1 cellular context compared by ENCODE assay signal in genomic region chr13:102394158-102395053, GRCh38.
TF ChIP-seq lines count a peak whose summit lies in the region.

No MANE protein-coding gene starts in this region.

TF ChIP-seq in HepG2, 621 proteins besides CTCF, POLR2A, EP300 and RAD21 (continued from another document and continues in another):
- 0 out of 2 replicates have a peak, but pooled peaks have one; percentile 15 for TF ChIP-seq TFDP2 (CRISPR knock-in tag; IDR thresholded peaks at IDR 0.05)
- no peak for TF ChIP-seq BORCS8-MEF2B (CRISPR knock-in tag; IDR thresholded peaks at IDR 0.05)
- TF ChIP-seq AKAP8 (CRISPR knock-in tag; IDR thresholded peaks at IDR 0.05): no peak
- TF ChIP-seq PCBP1 (IDR thresholded peaks at IDR 0.05; ENCODE audit: borderline replicate concordance, low read depth, low read length): no peak
- no peak for TF ChIP-seq ZFP37 (CRISPR knock-in tag; IDR thresholded peaks at IDR 0.05; ENCODE audit: borderline replicate concordance)
- TF ChIP-seq, protein P1, sequence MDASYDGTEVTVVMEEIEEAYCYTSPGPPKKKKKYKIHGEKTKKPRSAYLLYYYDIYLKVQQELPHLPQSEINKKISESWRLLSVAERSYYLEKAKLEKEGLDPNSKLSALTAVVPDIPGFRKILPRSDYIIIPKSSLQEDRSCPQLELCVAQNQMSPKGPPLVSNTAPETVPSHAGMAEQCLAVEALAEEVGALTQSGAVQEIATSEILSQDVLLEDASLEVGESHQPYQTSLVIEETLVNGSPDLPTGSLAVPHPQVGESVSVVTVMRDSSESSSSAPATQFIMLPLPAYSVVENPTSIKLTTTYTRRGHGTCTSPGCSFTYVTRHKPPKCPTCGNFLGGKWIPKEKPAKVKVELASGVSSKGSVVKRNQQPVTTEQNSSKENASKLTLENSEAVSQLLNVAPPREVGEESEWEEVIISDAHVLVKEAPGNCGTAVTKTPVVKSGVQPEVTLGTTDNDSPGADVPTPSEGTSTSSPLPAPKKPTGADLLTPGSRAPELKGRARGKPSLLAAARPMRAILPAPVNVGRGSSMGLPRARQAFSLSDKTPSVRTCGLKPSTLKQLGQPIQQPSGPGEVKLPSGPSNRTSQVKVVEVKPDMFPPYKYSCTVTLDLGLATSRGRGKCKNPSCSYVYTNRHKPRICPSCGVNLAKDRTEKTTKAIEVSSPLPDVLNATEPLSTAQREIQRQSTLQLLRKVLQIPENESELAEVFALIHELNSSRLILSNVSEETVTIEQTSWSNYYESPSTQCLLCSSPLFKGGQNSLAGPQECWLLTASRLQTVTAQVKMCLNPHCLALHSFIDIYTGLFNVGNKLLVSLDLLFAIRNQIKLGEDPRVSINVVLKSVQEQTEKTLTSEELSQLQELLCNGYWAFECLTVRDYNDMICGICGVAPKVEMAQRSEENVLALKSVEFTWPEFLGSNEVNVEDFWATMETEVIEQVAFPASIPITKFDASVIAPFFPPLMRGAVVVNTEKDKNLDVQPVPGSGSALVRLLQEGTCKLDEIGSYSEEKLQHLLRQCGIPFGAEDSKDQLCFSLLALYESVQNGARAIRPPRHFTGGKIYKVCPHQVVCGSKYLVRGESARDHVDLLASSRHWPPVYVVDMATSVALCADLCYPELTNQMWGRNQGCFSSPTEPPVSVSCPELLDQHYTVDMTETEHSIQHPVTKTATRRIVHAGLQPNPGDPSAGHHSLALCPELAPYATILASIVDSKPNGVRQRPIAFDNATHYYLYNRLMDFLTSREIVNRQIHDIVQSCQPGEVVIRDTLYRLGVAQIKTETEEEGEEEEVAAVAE (CRISPR knock-in tag; IDR thresholded peaks at IDR 0.05; ENCODE audit: borderline replicate concordance): no peak
- TF ChIP-seq TOE1 (CRISPR knock-in tag; IDR thresholded peaks at IDR 0.05): no peak
- no peak for TF ChIP-seq SNAPC4 (CRISPR knock-in tag; IDR thresholded peaks at IDR 0.05)
- TF ChIP-seq ZNF543 (CRISPR knock-in tag; IDR thresholded peaks at IDR 0.05): no peak
- no peak for TF ChIP-seq KLF11 (CRISPR knock-in tag; IDR thresholded peaks at IDR 0.05)
- no peak for TF ChIP-seq MED8 (CRISPR knock-in tag; IDR thresholded peaks at IDR 0.05; ENCODE audit: insufficient replicate concordance)
- TF ChIP-seq, protein P2, sequence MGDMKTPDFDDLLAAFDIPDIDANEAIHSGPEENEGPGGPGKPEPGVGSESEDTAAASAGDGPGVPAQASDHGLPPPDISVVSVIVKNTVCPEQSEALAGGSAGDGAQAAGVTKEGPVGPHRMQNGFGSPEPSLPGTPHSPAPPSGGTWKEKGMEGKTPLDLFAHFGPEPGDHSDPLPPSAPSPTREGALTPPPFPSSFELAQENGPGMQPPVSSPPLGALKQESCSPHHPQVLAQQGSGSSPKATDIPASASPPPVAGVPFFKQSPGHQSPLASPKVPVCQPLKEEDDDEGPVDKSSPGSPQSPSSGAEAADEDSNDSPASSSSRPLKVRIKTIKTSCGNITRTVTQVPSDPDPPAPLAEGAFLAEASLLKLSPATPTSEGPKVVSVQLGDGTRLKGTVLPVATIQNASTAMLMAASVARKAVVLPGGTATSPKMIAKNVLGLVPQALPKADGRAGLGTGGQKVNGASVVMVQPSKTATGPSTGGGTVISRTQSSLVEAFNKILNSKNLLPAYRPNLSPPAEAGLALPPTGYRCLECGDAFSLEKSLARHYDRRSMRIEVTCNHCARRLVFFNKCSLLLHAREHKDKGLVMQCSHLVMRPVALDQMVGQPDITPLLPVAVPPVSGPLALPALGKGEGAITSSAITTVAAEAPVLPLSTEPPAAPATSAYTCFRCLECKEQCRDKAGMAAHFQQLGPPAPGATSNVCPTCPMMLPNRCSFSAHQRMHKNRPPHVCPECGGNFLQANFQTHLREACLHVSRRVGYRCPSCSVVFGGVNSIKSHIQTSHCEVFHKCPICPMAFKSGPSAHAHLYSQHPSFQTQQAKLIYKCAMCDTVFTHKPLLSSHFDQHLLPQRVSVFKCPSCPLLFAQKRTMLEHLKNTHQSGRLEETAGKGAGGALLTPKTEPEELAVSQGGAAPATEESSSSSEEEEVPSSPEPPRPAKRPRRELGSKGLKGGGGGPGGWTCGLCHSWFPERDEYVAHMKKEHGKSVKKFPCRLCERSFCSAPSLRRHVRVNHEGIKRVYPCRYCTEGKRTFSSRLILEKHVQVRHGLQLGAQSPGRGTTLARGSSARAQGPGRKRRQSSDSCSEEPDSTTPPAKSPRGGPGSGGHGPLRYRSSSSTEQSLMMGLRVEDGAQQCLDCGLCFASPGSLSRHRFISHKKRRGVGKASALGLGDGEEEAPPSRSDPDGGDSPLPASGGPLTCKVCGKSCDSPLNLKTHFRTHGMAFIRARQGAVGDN (CRISPR knock-in tag; IDR thresholded peaks at IDR 0.05): peak; percentile 28; the same call in 1 of the 2 replicates
- peak; percentile 48 for TF ChIP-seq RFX1 (IDR thresholded peaks at IDR 0.05)
- no peak for TF ChIP-seq MED13 (CRISPR knock-in tag; IDR thresholded peaks at IDR 0.05)
- TF ChIP-seq ZMAT3 (CRISPR knock-in tag; conservative IDR thresholded peaks at IDR 0.05): no peak
- TF ChIP-seq JUN (CRISPR knock-in tag; IDR thresholded peaks at IDR 0.05): no peak
- TF ChIP-seq RFX3 (CRISPR knock-in tag; IDR thresholded peaks at IDR 0.05): peak; percentile 57
- TF ChIP-seq ZNF562 (CRISPR knock-in tag; IDR thresholded peaks at IDR 0.05; ENCODE audit: borderline replicate concordance): no peak
- TF ChIP-seq ZNF766 (CRISPR knock-in tag; IDR thresholded peaks at IDR 0.05; ENCODE audit: borderline replicate concordance): no peak
- no peak for TF ChIP-seq ZNF12 (CRISPR knock-in tag; IDR thresholded peaks at IDR 0.05)
- no peak for TF ChIP-seq MIXL1 (CRISPR knock-in tag; IDR thresholded peaks at IDR 0.05)
- TF ChIP-seq, protein P3, sequence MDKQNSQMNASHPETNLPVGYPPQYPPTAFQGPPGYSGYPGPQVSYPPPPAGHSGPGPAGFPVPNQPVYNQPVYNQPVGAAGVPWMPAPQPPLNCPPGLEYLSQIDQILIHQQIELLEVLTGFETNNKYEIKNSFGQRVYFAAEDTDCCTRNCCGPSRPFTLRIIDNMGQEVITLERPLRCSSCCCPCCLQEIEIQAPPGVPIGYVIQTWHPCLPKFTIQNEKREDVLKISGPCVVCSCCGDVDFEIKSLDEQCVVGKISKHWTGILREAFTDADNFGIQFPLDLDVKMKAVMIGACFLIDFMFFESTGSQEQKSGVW (CRISPR knock-in tag; IDR thresholded peaks at IDR 0.05; ENCODE audit: borderline replicate concordance): no peak
- peak; percentile 41; the same call in 1 of the 2 replicates for TF ChIP-seq E2F1 (CRISPR knock-in tag; IDR thresholded peaks at IDR 0.05)
- no peak for TF ChIP-seq DMTF1 (CRISPR knock-in tag; IDR thresholded peaks at IDR 0.05)
- no peak for TF ChIP-seq ATF6 (CRISPR knock-in tag; conservative IDR thresholded peaks at IDR 0.05)
- no peak for TF ChIP-seq ATAD3A (CRISPR knock-in tag; IDR thresholded peaks at IDR 0.05)
- no peak for TF ChIP-seq ZBTB7B (CRISPR knock-in tag; IDR thresholded peaks at IDR 0.05)
- TF ChIP-seq GABPA (IDR thresholded peaks at IDR 0.05; ENCODE audit: low read depth, low read length): no peak; the same call in 1 of the 2 replicates
- TF ChIP-seq GABPA (CRISPR knock-in tag; IDR thresholded peaks at IDR 0.05; ENCODE audit: low read depth): peak; percentile 63; the same call in 1 of the 2 replicates
- TF ChIP-seq NFIB (CRISPR knock-in tag; IDR thresholded peaks at IDR 0.05; ENCODE audit: borderline replicate concordance): no peak
- no peak for TF ChIP-seq IKZF4 (CRISPR knock-in tag; IDR thresholded peaks at IDR 0.05; ENCODE audit: borderline replicate concordance, low read depth, not compliant biosample characterization)
- no peak for TF ChIP-seq ZSCAN22 (CRISPR knock-in tag; IDR thresholded peaks at IDR 0.05)
- TF ChIP-seq HNRNPL (IDR thresholded peaks at IDR 0.05; ENCODE audit: low read depth, low read length): no peak
- TF ChIP-seq ZNF556 (CRISPR knock-in tag; IDR thresholded peaks at IDR 0.05; ENCODE audit: borderline replicate concordance): no peak
- TF ChIP-seq CREB1 (IDR thresholded peaks at IDR 0.05): no peak
- no peak for TF ChIP-seq CREB1 (CRISPR knock-in tag; IDR thresholded peaks at IDR 0.05)
- no peak for TF ChIP-seq TOPORS (CRISPR knock-in tag; IDR thresholded peaks at IDR 0.05)
- no peak for TF ChIP-seq HNRNPH1 (optimal IDR thresholded peaks at IDR 0.05; ENCODE audit: low read depth, low read length)
- TF ChIP-seq ZNF484 (CRISPR knock-in tag; IDR thresholded peaks at IDR 0.05; ENCODE audit: borderline replicate concordance, low read depth): no peak
- no peak for TF ChIP-seq FIP1L1 (IDR thresholded peaks at IDR 0.05; ENCODE audit: borderline replicate concordance, insufficient read depth, low read depth, low read length)
- TF ChIP-seq NR2C2 (CRISPR knock-in tag; IDR thresholded peaks at IDR 0.05; ENCODE audit: borderline replicate concordance): peak; percentile 88
